ENCODE assay signal across 15 cellular contexts in the genomic region with DNA sequence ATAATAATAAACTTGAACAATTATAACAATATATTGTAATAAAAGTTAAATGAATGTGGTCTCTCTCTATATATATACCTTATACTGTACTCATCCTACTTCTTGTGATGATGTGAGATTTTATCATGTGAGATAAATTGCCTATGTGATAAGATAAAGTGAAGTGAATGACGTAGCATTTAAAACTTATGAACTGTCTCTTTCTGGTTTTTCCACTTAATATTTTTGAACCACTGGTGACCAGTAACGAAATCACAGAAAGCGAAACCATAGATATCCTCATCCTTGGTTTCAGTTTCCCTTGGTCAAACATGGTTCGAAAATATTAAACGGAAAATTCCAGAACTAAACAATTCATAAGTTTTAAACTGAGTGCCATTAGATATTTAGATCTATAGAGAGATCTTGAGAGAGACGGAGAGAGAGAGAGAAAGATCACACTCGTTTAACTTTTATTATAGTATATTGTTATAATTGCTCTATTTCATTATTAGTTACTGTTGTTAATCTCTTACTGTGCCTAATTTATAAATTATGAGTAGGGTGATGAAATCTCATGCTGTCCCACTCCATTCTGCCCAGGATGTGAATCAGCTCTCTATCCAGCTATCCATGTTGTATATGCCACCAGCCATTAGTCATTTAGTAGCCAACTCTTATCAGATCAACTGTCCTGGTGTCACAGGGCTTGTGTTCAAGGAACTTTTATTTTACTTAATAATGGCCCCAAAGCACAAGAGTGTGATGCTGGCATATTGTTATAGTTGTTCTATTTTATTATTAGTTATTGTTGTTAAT.
DNase-seq lines count a peak whose midpoint lies in the region; ATAC-seq, FAIRE-seq and TF ChIP-seq lines count a peak whose summit lies in the region.
"Had no signal": no experiment of that assay in that cellular context is flagged by ENCODE, and none has a peak within 500 bp of the region (broad histone marks: within the 10 kb centered on the region; RNA-seq: fewer than 3 reads in every experiment).

No MANE protein-coding gene starts in this region.

- DNase-seq in ELR (ENCODE audit: low read depth) (peak; percentile 85), Peyer's patch (no peak), fibroblast of lung (ENCODE audit: low read depth in 2 of 2) (peak; percentile 41 to 51), small intestine (no peak), SHP77 (lab: John Stamatoyannopoulos, UW) (no peak)
- DNase-seq in activated CD4-positive, alpha-beta T cell treated with anti-CD3 and anti-CD28 coated beads for 48 hours: no peak
- DNase-seq: activated CD8-positive, alpha-beta memory T cell treated with anti-CD3 and anti-CD28 coated beads, Interleukin-2, amount 50 U/mL, for 48 hours; CD8-positive, alpha-beta T cell; foreskin keratinocyte; immature natural killer cell; NCI-H1417 treated with DMSO at 0.1 percent for 48 hours; NCI-H510A treated with DMSO at 0.1 percent for 48 hours; Right ventricle myocardium superior had no signal

- H3K4me2 ChIP-seq in fibroblast of lung (ENCODE audit: extremely low read depth, insufficient read depth, low read length): no peak overlapping the region

- no peak overlapping the region for H3K9ac ChIP-seq in fibroblast of lung (ENCODE audit: insufficient read depth, low read length)

- H3K4me3 ChIP-seq in Peyer's patch: peak overlapping the region in 2 of 4 donors; percentile 26 to 32
- H3K4me3 ChIP-seq in fibroblast of lung (replicated peaks in 1 of 4; ENCODE audit: control extremely low read depth in 1 of 4, insufficient read depth in 1 of 4, low read depth in 3 of 4, low read length in 4 of 4): no peak overlapping the region
- H3K4me3 ChIP-seq in small intestine (ENCODE audit: low read depth in 1 of 2, low read length in 2 of 2): no peak overlapping the region
- H3K4me3 ChIP-seq: coronary artery had no signal

- FAIRE-seq in small intestine (lab: Jason Lieb, UNC): peak; percentile 26

- ATAC-seq in HG03159 (IDR thresholded peaks at IDR 0.05; ENCODE audit: unreplicated experiment): no peak
- ATAC-seq: CD8-positive, alpha-beta T cell; foreskin keratinocyte had no signal

- whole genome bisulfite sequencing in small intestine, 3 donors: 59 to 65% (median 60%) methylated on average over 7 of the region's 7 CpGs

- H3K27ac ChIP-seq in Peyer's patch (peak overlapping the region in 3 of 4 donors; percentile 37 to 64 (median 51)), fibroblast of lung (ENCODE audit: insufficient read depth, low read length) (no peak overlapping the region), small intestine (ENCODE audit: low read depth in 1 of 2, low read length in 1 of 2) (peak overlapping the region in 1 of 2 donors; percentile 73)
- H3K27ac ChIP-seq: coronary artery, foreskin keratinocyte had no signal

- no peak for TF ChIP-seq POLR2A in Peyer's patch (IDR thresholded peaks at IDR 0.05)

- H3K9me3 ChIP-seq in Peyer's patch (no peaks in the 10 kb centered on the region), fibroblast of lung (ENCODE audit: control insufficient read depth, insufficient read depth, low read depth, low read length) (no peaks in the 10 kb centered on the region), small intestine (ENCODE audit: control insufficient read depth, low read depth) (no peaks in the 10 kb centered on the region)

- H3K79me2 ChIP-seq in fibroblast of lung (ENCODE audit: control insufficient read depth, insufficient read depth, low read length): no peaks in the 10 kb centered on the region

- TF ChIP-seq CTCF in Peyer's patch (IDR thresholded peaks at IDR 0.05) (peak in 1 of 6 experiments; percentile 2), fibroblast of lung (conservative IDR thresholded peaks at IDR 0.05 in 1 of 2, IDR thresholded peaks at IDR 0.05 in 1 of 2; ENCODE audit: low read depth in 1 of 2, low read length in 2 of 2) (no peak)

- H3K36me3 ChIP-seq in Peyer's patch (no peaks in the 10 kb centered on the region), fibroblast of lung (ENCODE audit: control insufficient read depth, insufficient read depth, low read length) (no peaks in the 10 kb centered on the region), small intestine (ENCODE audit: control insufficient read depth in 2 of 2, insufficient read depth in 2 of 2, low read length in 2 of 2) (no peaks in the 10 kb centered on the region)

- H4K20me1 ChIP-seq in fibroblast of lung (ENCODE audit: control insufficient read depth, extremely low read depth, insufficient read depth, low read length): no peaks in the 10 kb centered on the region

- no peak overlapping the region for H2AFZ ChIP-seq in fibroblast of lung (ENCODE audit: low read length)

- H3K4me1 ChIP-seq in Peyer's patch (peaks cover 0 to 3% (median 0%) of the 10 kb centered on the region in 4 donors), fibroblast of lung (ENCODE audit: control insufficient read depth, extremely low read depth, insufficient read depth, low read length) (no peaks in the 10 kb centered on the region), small intestine (ENCODE audit: control insufficient read depth in 2 of 2, insufficient read depth in 1 of 2, low read depth in 1 of 2, low read length in 1 of 2) (no peaks in the 10 kb centered on the region)
- H3K4me1 ChIP-seq: foreskin keratinocyte had no signal

- H3K27me3 ChIP-seq in Peyer's patch: no peaks in the 10 kb centered on the region
- no peaks in the 10 kb centered on the region for H3K27me3 ChIP-seq in fibroblast of lung (ENCODE audit: control insufficient read depth, insufficient read depth, low read length)
- no peaks in the 10 kb centered on the region for H3K27me3 ChIP-seq in small intestine (ENCODE audit: control insufficient read depth in 2 of 2, insufficient read depth in 2 of 2, low read length in 2 of 2)
- H3K27me3 ChIP-seq: foreskin keratinocyte had no signal

Comparison
In these comparisons a context has a peak if more than half of its experiments do, and no peak if none do; other contexts are left out.
1. DNase-seq: peak in ELR (single experiment) and fibroblast of lung (2 of 2); none in Peyer's patch (0 of 3), small intestine (single experiment), activated CD4-positive, alpha-beta T cell treated with anti-CD3 and anti-CD28 coated beads for 48 hours (single experiment) and SHP77 (0 of 2).